8 cellular contexts compared by ENCODE assay signal in genomic region chr19:33176670-33177416, GRCh38. TPM values are rescaled to one million over a fixed set of nuclear protein-coding genes. Genes with fewer than 3 reads are reported as not detected.
DNase-seq lines count a peak whose midpoint lies in the region; ATAC-seq and TF ChIP-seq lines count a peak whose summit lies in the region.

No MANE protein-coding gene starts in this region.

- H3K4me1 ChIP-seq in cardiac muscle cell (ENCODE audit: low read depth) (peaks cover 9% of the 10 kb centered on the region), parathyroid adenoma (peaks cover 7% of the 10 kb centered on the region), transverse colon (peaks cover 9 to 33% (median 24%) of the 10 kb centered on the region in 4 donors)

- ATAC-seq in HG02623 (IDR thresholded peaks at IDR 0.05; ENCODE audit: unreplicated experiment), result peak; percentile 81

- TF ChIP-seq CTCF in GM12864 (IDR thresholded peaks at IDR 0.05; ENCODE audit: low read depth, low read length, missing control alignments) (peak; percentile 41), cardiac muscle cell (IDR thresholded peaks at IDR 0.05; ENCODE audit: low read depth, low read length) (peak; percentile 29), parathyroid adenoma (IDR thresholded peaks at IDR 0.05) (no peak), transverse colon (IDR thresholded peaks at IDR 0.05) (peak in 3 of 5 experiments; percentile 23 to 50 (median 49))

- no peaks in the 10 kb centered on the region for H3K27me3 ChIP-seq in cardiac muscle cell
- no peaks in the 10 kb centered on the region for H3K27me3 ChIP-seq in parathyroid adenoma (ENCODE audit: control insufficient read depth, insufficient read depth, low read length)
- H3K27me3 ChIP-seq in transverse colon, result no peaks in the 10 kb centered on the region

- peak overlapping the region; percentile 70 for H3K9ac ChIP-seq in parathyroid adenoma

- peak overlapping the region; percentile 89 for H2AFZ ChIP-seq in parathyroid adenoma

- H3K4me2 ChIP-seq in parathyroid adenoma (ENCODE audit: low read length), result peak overlapping the region; percentile 69

- TF ChIP-seq EP300 in transverse colon (IDR thresholded peaks at IDR 0.05; ENCODE audit: low read depth), result no peak

- peak; percentile 95 for DNase-seq in GM12864 (ENCODE audit: low read depth)
- peak; percentile 98 for DNase-seq in NCI-H1105 (lab: John Stamatoyannopoulos, UW)
- DNase-seq in SKM-1 treated with dmso at 0.1 percent for 144 hours (lab: John Stamatoyannopoulos, UW; ENCODE audit: unreplicated experiment), result peak; percentile 99
- peak; percentile 96 for DNase-seq in activated naive CD8-positive, alpha-beta T cell treated with anti-CD3 and anti-CD28 coated beads, Interleukin-2, amount 50 U/mL, for 16 hours (ENCODE audit: low read depth, low spot score)
- DNase-seq in cardiac muscle cell (ENCODE audit: low read depth in 1 of 2, low spot score in 1 of 2), result peak; percentile 97 to 99
- peak; percentile 96 for DNase-seq in transverse colon

- 1 to 3% methylated on average over 7 to 40 of the region's 65 CpGs for WGBS in transverse colon (ENCODE audit: low coverage in 1 of 2), 2 donors

- H3K4me3 ChIP-seq in GM12864 (ENCODE audit: low read depth, low read length), result peak overlapping the region; percentile 67
- peak overlapping the region; percentile 76 for H3K4me3 ChIP-seq in cardiac muscle cell
- peak overlapping the region; percentile 81 for H3K4me3 ChIP-seq in parathyroid adenoma (ENCODE audit: low read depth, low read length)
- H3K4me3 ChIP-seq in transverse colon, result peak overlapping the region; percentile 41 to 89 (median 71)

- no peaks in the 10 kb centered on the region for H3K79me2 ChIP-seq in parathyroid adenoma

- H3K9me3 ChIP-seq in cardiac muscle cell (ENCODE audit: low read depth) (no peaks in the 10 kb centered on the region), parathyroid adenoma (ENCODE audit: control insufficient read depth, low read length) (no peaks in the 10 kb centered on the region), transverse colon (no peaks in the 10 kb centered on the region)

- intact Hi-C loops in transverse colon (cut with DNase I; ENCODE audit: low total_unique reads), result no loop called here

- H3K36me3 ChIP-seq in cardiac muscle cell (no peaks in the 10 kb centered on the region), parathyroid adenoma (ENCODE audit: control insufficient read depth, insufficient read depth, low read length) (no peaks in the 10 kb centered on the region), transverse colon (no peaks in the 10 kb centered on the region)

- H3K27ac ChIP-seq in cardiac muscle cell (peak overlapping the region; percentile 94), parathyroid adenoma (peak overlapping the region; percentile 93), transverse colon (peak overlapping the region; percentile 90 to 95 (median 94))

- TF ChIP-seq POLR2A in transverse colon (IDR thresholded peaks at IDR 0.05), result peak; percentile 91

- in situ Hi-C loops in transverse colon (cut with MboI; ENCODE audit: low pct_ligation_motif_present in 1 of 4, low pct_unique_long_range_greater_than_20kb in 1 of 4, low sequenced_read_pairs in 3 of 4), result no loop called here

RNA-seq across cellular contexts. Expression of gene LRP3, which starts 17.3 kb away (rescaled TPM):
- 38.4 and 51.5 TPM in 2 replicates for total RNA-seq in cardiac muscle cell
- polyA plus RNA-seq in cardiac muscle cell, result 31.8 and 39.4 TPM in 2 replicates
- 10 to 100 TPM; 12.5 to 23.6 (median 17.1) TPM for total RNA-seq in transverse colon

RNA-seq across cellular contexts. Expression of gene WDR88, which starts 44.9 kb away (rescaled TPM):
- total RNA-seq in cardiac muscle cell (not detected in 2 replicates), transverse colon (not detected)
- 0.78 and 0.79 TPM in 2 replicates for polyA plus RNA-seq in cardiac muscle cell

RNA-seq across cellular contexts. Expression of gene SLC7A10, which starts 48.8 kb away (rescaled TPM):
- total RNA-seq in cardiac muscle cell, result not detected in 2 replicates
- polyA plus RNA-seq in cardiac muscle cell, result 0.86 TPM in 1 of 2 replicates, not detected in the other
- under 1 TPM in 1 of 4 donors, not detected in 3; 0.48 TPM for total RNA-seq in transverse colon

Comparison
In these comparisons a context has a peak if more than half of its experiments do, and no peak if none do; other contexts are left out.
1. Peak in every context shown above with its lines: DNase-seq, ATAC-seq, H3K4me3 ChIP-seq and H3K27ac ChIP-seq.